19 cellular contexts compared by ENCODE assay signal in the genomic region with DNA sequence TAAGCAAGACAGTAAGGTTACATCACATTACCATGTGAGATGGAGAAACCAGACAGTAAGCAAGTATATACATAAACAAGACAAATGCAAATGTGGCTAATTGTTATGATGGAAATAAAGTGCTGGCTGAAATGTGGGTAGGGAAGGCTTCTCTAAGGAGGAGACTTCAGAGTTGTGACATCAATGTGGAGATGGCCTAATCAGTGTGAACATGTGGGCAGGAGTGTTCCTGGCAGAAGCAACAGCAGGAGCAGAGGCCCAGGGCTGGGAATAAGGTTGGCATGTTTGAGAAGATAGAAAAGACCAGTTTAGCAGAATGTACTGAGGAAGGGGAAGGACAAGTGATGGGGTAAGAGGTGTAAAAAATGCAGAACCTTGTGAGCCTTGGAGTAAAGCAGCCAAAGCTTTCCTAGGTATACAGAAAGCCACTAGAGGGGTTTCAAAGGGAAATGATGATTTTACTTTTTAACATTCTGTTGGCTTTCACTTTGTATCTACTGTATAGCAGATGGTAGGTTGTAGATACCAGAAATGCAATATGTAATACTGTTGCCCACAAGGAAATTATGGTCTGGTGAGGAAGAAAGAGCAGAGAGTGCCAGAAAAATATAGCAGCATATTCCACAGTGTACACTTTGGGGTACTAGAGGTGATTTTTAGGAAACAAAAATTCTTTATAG.
DNase-seq lines count a peak whose midpoint lies in the region; ATAC-seq and TF ChIP-seq lines count a peak whose summit lies in the region.
"Had no signal": no experiment of that assay in that cellular context is flagged by ENCODE, and none has a peak within 500 bp of the region (broad histone marks: within the 10 kb centered on the region; RNA-seq: fewer than 3 reads in every experiment).

No MANE protein-coding gene starts in this region.

- H3K36me3 ChIP-seq in smooth muscle cell (ENCODE audit: low read depth) = no peaks in the 10 kb centered on the region

- H3K4me3 Mint-ChIP-seq in activated naive CD8-positive, alpha-beta T cell treated with anti-CD3 and anti-CD28 coated beads, Interleukin-2, amount 50 U/mL, for 24 hours = no peak overlapping the region
- H3K4me3 Mint-ChIP-seq in activated naive CD8-positive, alpha-beta T cell treated with anti-CD3 and anti-CD28 coated beads for 36 hours = no peak overlapping the region
- H3K4me3 Mint-ChIP-seq: activated T-cell treated with anti-CD3 and anti-CD28 coated beads, Interleukin-2, amount 50 U/mL, for 4 hours; memory B cell; natural killer cell had no signal

- H3K27me3 Mint-ChIP-seq in activated naive CD8-positive, alpha-beta T cell treated with anti-CD3 and anti-CD28 coated beads, Interleukin-2, amount 50 U/mL, for 24 hours = no peaks in the 10 kb centered on the region
- peaks cover 3% of the 10 kb centered on the region for H3K27me3 Mint-ChIP-seq in activated naive CD8-positive, alpha-beta T cell treated with anti-CD3 and anti-CD28 coated beads for 36 hours
- H3K27me3 Mint-ChIP-seq: memory B cell had no signal

- ATAC-seq in activated naive CD8-positive, alpha-beta T cell treated with anti-CD3 and anti-CD28 coated beads, Interleukin-2, amount 50 U/mL, for 24 hours = peak; percentile 57
- ATAC-seq in SK-N-SH treated with all-trans-retinoic acid at 6 μM for 48 hours = no peak
- no peak for ATAC-seq in HG03175 (IDR thresholded peaks at IDR 0.05; ENCODE audit: unreplicated experiment)
- ATAC-seq: activated T-cell treated with anti-CD3 and anti-CD28 coated beads, Interleukin-2, amount 50 U/mL, for 4 hours; GM12878; natural killer cell had no signal

- H4K20me1 ChIP-seq in smooth muscle cell (ENCODE audit: low read depth) = no peaks in the 10 kb centered on the region

- DNase-seq in activated naive CD8-positive, alpha-beta T cell treated with anti-CD3 and anti-CD28 coated beads, Interleukin-2, amount 50 U/mL, for 24 hours = no peak
- no peak for DNase-seq in activated naive CD8-positive, alpha-beta T cell treated with anti-CD3 and anti-CD28 coated beads for 36 hours
- DNase-seq in NOMO-1 treated with DMSO at 0.1 percent for 48 hours (lab: John Stamatoyannopoulos, UW; ENCODE audit: unreplicated experiment) = peak; percentile 58
- peak; percentile 34 for DNase-seq in fibroblast of mammary gland (ENCODE audit: low read depth)
- no peak for DNase-seq in smooth muscle cell (lab: John Stamatoyannopoulos, UW; ENCODE audit: unreplicated experiment)
- DNase-seq in iPS-NIHi11 (ENCODE audit: low spot score) = no peak
- DNase-seq: ACHN; activated CD4-positive, alpha-beta T cell treated with anti-CD3 and anti-CD28 coated beads, Interleukin-2, amount 50 U/mL, for 4 hours; activated T-cell treated with anti-CD3 and anti-CD28 coated beads, Interleukin-2, amount 50 U/mL, for 4 hours; effector memory CD4-positive, alpha-beta T cell; GOT3; KG1; natural killer cell; NCI-H1436 treated with DMSO at 0.1 percent for 48 hours had no signal

- H3K27ac Mint-ChIP-seq in activated naive CD8-positive, alpha-beta T cell treated with anti-CD3 and anti-CD28 coated beads, Interleukin-2, amount 50 U/mL, for 24 hours = peak overlapping the region; percentile 43
- H3K27ac Mint-ChIP-seq in activated naive CD8-positive, alpha-beta T cell treated with anti-CD3 and anti-CD28 coated beads for 36 hours = no peak overlapping the region
- H3K27ac Mint-ChIP-seq: memory B cell, natural killer cell had no signal

- TF ChIP-seq CTCF in fibroblast of mammary gland (conservative IDR thresholded peaks at IDR 0.05; ENCODE audit: control insufficient read depth, insufficient read depth, low read depth, low read length) = no peak
- no peak for TF ChIP-seq CTCF in smooth muscle cell (IDR thresholded peaks at IDR 0.05; ENCODE audit: borderline replicate concordance, insufficient read depth, poor library complexity, severe bottlenecking)

- no peaks in the 10 kb centered on the region for H3K79me2 ChIP-seq in smooth muscle cell (ENCODE audit: low read depth)

- no peak overlapping the region for H3K9ac ChIP-seq in smooth muscle cell (ENCODE audit: low read depth)

- H3K4me1 ChIP-seq in smooth muscle cell (ENCODE audit: low read depth) = peaks cover under 1% of the 10 kb centered on the region

- H3K4me2 ChIP-seq in smooth muscle cell = no peak overlapping the region

- no peaks in the 10 kb centered on the region for H3F3A ChIP-seq in smooth muscle cell (ENCODE audit: low read depth)

- no peak overlapping the region for H3K4me3 ChIP-seq in fibroblast of mammary gland (ENCODE audit: control insufficient read depth, low read depth, low read length)
- no peak overlapping the region for H3K4me3 ChIP-seq in smooth muscle cell
- H3K4me3 ChIP-seq: GM12878, SK-N-MC had no signal

- peaks cover 5% of the 10 kb centered on the region for H3K9me3 ChIP-seq in smooth muscle cell (replicated peaks; ENCODE audit: low read depth)

- no peaks in the 10 kb centered on the region for H3K27me3 ChIP-seq in smooth muscle cell (ENCODE audit: low read depth)

- H3K27ac ChIP-seq in smooth muscle cell (ENCODE audit: low read depth) = peak overlapping the region; percentile 5
- H3K27ac ChIP-seq: SK-N-MC had no signal

- H2AFZ ChIP-seq in smooth muscle cell (ENCODE audit: low read depth) = no peak overlapping the region

- peaks cover 4% of the 10 kb centered on the region for H3K36me3 Mint-ChIP-seq in activated naive CD8-positive, alpha-beta T cell treated with anti-CD3 and anti-CD28 coated beads, Interleukin-2, amount 50 U/mL, for 24 hours (ENCODE audit: low read depth)
- H3K36me3 Mint-ChIP-seq in activated naive CD8-positive, alpha-beta T cell treated with anti-CD3 and anti-CD28 coated beads for 36 hours = peaks cover 14% of the 10 kb centered on the region
- H3K36me3 Mint-ChIP-seq: natural killer cell had no signal

- peaks cover 5% of the 10 kb centered on the region for H3K9me3 Mint-ChIP-seq in activated naive CD8-positive, alpha-beta T cell treated with anti-CD3 and anti-CD28 coated beads, Interleukin-2, amount 50 U/mL, for 24 hours
- peaks cover 2% of the 10 kb centered on the region for H3K9me3 Mint-ChIP-seq in activated naive CD8-positive, alpha-beta T cell treated with anti-CD3 and anti-CD28 coated beads for 36 hours
- H3K9me3 Mint-ChIP-seq: natural killer cell had no signal

- peaks cover 3% of the 10 kb centered on the region for H3K4me1 Mint-ChIP-seq in activated naive CD8-positive, alpha-beta T cell treated with anti-CD3 and anti-CD28 coated beads, Interleukin-2, amount 50 U/mL, for 24 hours
- peaks cover 3% of the 10 kb centered on the region for H3K4me1 Mint-ChIP-seq in activated naive CD8-positive, alpha-beta T cell treated with anti-CD3 and anti-CD28 coated beads for 36 hours

TF ChIP-seq in SK-N-SH treated with all-trans-retinoic acid at 6 μM for 48 hours, 23 proteins besides CTCF, POLR2A, EP300 and RAD21 (continues in another document):
- TF ChIP-seq, protein P1, sequence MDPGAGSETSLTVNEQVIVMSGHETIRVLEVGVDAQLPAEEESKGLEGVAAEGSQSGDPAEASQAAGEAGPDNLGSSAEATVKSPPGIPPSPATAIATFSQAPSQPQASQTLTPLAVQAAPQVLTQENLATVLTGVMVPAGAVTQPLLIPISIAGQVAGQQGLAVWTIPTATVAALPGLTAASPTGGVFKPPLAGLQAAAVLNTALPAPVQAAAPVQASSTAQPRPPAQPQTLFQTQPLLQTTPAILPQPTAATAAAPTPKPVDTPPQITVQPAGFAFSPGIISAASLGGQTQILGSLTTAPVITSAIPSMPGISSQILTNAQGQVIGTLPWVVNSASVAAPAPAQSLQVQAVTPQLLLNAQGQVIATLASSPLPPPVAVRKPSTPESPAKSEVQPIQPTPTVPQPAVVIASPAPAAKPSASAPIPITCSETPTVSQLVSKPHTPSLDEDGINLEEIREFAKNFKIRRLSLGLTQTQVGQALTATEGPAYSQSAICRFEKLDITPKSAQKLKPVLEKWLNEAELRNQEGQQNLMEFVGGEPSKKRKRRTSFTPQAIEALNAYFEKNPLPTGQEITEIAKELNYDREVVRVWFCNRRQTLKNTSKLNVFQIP (CRISPR knock-in tag; IDR thresholded peaks at IDR 0.05; ENCODE audit: borderline replicate concordance, low read depth) = no peak
- no peak for TF ChIP-seq ZC3H10 (CRISPR knock-in tag; IDR thresholded peaks at IDR 0.05)
- no peak for TF ChIP-seq BACH2 (CRISPR knock-in tag; IDR thresholded peaks at IDR 0.05; ENCODE audit: borderline replicate concordance)
- TF ChIP-seq ISL1 (CRISPR knock-in tag; IDR thresholded peaks at IDR 0.05) = no peak
- no peak for TF ChIP-seq GLIS3 (CRISPR knock-in tag; IDR thresholded peaks at IDR 0.05)
- no peak for TF ChIP-seq CSDC2 (CRISPR knock-in tag; IDR thresholded peaks at IDR 0.05)
- TF ChIP-seq ZFP30 (CRISPR knock-in tag; IDR thresholded peaks at IDR 0.05) = no peak
- TF ChIP-seq, protein P2, sequence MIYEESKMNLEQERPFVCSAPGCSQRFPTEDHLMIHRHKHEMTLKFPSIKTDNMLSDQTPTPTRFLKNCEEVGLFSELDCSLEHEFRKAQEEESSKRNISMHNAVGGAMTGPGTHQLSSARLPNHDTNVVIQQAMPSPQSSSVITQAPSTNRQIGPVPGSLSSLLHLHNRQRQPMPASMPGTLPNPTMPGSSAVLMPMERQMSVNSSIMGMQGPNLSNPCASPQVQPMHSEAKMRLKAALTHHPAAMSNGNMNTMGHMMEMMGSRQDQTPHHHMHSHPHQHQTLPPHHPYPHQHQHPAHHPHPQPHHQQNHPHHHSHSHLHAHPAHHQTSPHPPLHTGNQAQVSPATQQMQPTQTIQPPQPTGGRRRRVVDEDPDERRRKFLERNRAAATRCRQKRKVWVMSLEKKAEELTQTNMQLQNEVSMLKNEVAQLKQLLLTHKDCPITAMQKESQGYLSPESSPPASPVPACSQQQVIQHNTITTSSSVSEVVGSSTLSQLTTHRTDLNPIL (CRISPR knock-in tag; IDR thresholded peaks at IDR 0.05; ENCODE audit: low read depth) = no peak
- no peak for TF ChIP-seq ZNF8 (CRISPR knock-in tag; IDR thresholded peaks at IDR 0.05)
- no peak for TF ChIP-seq ESRRG (CRISPR knock-in tag; IDR thresholded peaks at IDR 0.05)
- no peak for TF ChIP-seq TOX (CRISPR knock-in tag; IDR thresholded peaks at IDR 0.05; ENCODE audit: borderline replicate concordance)
- TF ChIP-seq OSR1 (CRISPR knock-in tag; IDR thresholded peaks at IDR 0.05) = no peak
- TF ChIP-seq ZNF565 (CRISPR knock-in tag; conservative IDR thresholded peaks at IDR 0.05; ENCODE audit: low read depth) = no peak
- no peak for TF ChIP-seq TCF4 (CRISPR knock-in tag; IDR thresholded peaks at IDR 0.05; ENCODE audit: borderline replicate concordance)

Comparison
In these comparisons a context has a peak if more than half of its experiments do, and no peak if none do; other contexts are left out.
1. DNase-seq: peak in NOMO-1 treated with DMSO at 0.1 percent for 48 hours (single experiment) and fibroblast of mammary gland (single experiment); none in activated naive CD8-positive, alpha-beta T cell treated with anti-CD3 and anti-CD28 coated beads, Interleukin-2, amount 50 U/mL, for 24 hours (single experiment), activated naive CD8-positive, alpha-beta T cell treated with anti-CD3 and anti-CD28 coated beads for 36 hours (single experiment), smooth muscle cell (single experiment) and iPS-NIHi11 (single experiment).